11 cellular contexts compared by ENCODE assay signal in the genomic region with DNA sequence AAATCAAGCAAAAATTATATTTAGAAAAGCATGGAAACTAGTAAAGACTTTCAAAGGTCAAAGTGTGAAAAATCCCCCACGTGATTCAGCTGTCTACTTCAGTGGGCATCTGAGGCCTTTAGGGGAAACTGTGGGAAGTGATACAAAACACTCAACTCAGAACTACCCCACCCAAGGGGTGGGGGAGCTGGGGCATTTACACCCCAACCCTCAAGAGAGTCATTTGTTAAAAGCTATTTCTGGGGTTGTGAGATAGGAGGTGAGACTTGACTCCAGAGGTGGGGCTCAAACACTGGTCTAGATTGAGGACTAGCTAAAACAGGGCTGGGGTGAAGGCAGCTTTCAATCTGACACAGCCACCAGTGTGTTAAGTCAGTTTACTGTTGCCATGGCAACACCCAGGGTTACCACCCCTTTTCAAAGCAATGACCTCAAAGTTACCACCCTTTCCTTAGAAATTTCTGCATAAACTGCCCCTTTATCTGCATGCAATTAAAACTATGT. TPM values are rescaled to one million over a fixed set of nuclear protein-coding genes. Genes with fewer than 3 reads are reported as not detected.
A peak's percentile ranks its signal among the peaks of the same experiment; 100 is the strongest.
DNase-seq lines count a peak whose midpoint lies in the region; ATAC-seq and TF ChIP-seq lines count a peak whose summit lies in the region.
"Had no signal": no experiment of that assay in that cellular context is flagged by ENCODE, and none has a peak within 500 bp of the region (broad histone marks: within the 10 kb centered on the region; RNA-seq: fewer than 3 reads in every experiment).

No MANE protein-coding gene starts in this region.

- no peaks in the 10 kb centered on the region for H3K36me3 ChIP-seq in ovary

- H3K4me3 ChIP-seq in coronary artery (no peak overlapping the region), ovary (no peak overlapping the region)

- no peaks in the 10 kb centered on the region for H3K9me3 ChIP-seq in ovary

- intact Hi-C loops in ovary (cut with DNase I) = no loop called here

- 34 to 50% (median 45%) methylated on average over 1 of the region's 1 CpG for whole genome bisulfite sequencing in ovary, 3 donors

- H3K27ac ChIP-seq in caudate nucleus (ENCODE audit: low read depth, low read length) (no peak overlapping the region), coronary artery (no peak overlapping the region), ovary (no peak overlapping the region)

- in situ Hi-C loops in GM13977 (cut with MboI; ENCODE audit: low pct_unique_long_range_greater_than_20kb, low sequenced_read_pairs, unreplicated experiment) = no loop called here

- no peak for TF ChIP-seq CTCF in GM13977 (IDR thresholded peaks at IDR 0.05; ENCODE audit: extremely low read depth, insufficient read depth, missing control alignments)
- no peak for TF ChIP-seq CTCF in coronary artery (IDR thresholded peaks at IDR 0.05)
- TF ChIP-seq CTCF in ovary (IDR thresholded peaks at IDR 0.05) = no peak

- no peak for TF ChIP-seq EP300 in ovary (IDR thresholded peaks at IDR 0.05)

- H3K27me3 ChIP-seq in ovary = no peaks in the 10 kb centered on the region

- no peaks in the 10 kb centered on the region for H3K4me1 ChIP-seq in ovary (ENCODE audit: insufficient read depth)

- peak; percentile 78 for ATAC-seq in GM21529 (IDR thresholded peaks at IDR 0.05; ENCODE audit: unreplicated experiment)

- TF ChIP-seq POLR2A in erythroblast (IDR thresholded peaks at IDR 0.05; ENCODE audit: low read length) (no peak), ovary (IDR thresholded peaks at IDR 0.05) (no peak)

- DNase-seq in GM13977 (ENCODE audit: low spot score) = peak; percentile 85
- DNase-seq in MV-4-11 (lab: John Stamatoyannopoulos, UW) = peak; percentile 71
- peak; percentile 40 to 71 for DNase-seq in erythroblast (lab: John Stamatoyannopoulos, UW)
- no peak for DNase-seq in caudate nucleus (lab: John Stamatoyannopoulos, UW)
- DNase-seq in coronary artery (ENCODE audit: low spot score) = no peak
- DNase-seq in hepatic stellate cell (ENCODE audit: low spot score) = no peak
- DNase-seq in ovary = no peak
- DNase-seq: effector CD4-positive, alpha-beta T cell; Kasumi-1; midbrain had no signal

RNA-seq across cellular contexts. Expression of a gene that starts 9.8 kb away (rescaled TPM):
- not detected for total RNA-seq in ovary
- not detected for polyA plus RNA-seq in ovary

Comparison
In these comparisons a context has a peak if more than half of its experiments do, and no peak if none do; other contexts are left out.
1. DNase-seq: peak in GM13977 (single experiment), MV-4-11 (single experiment) and erythroblast (2 of 2); none in caudate nucleus (0 of 61), coronary artery (single experiment), hepatic stellate cell (single experiment) and ovary (0 of 5).